In the genomic region with DNA sequence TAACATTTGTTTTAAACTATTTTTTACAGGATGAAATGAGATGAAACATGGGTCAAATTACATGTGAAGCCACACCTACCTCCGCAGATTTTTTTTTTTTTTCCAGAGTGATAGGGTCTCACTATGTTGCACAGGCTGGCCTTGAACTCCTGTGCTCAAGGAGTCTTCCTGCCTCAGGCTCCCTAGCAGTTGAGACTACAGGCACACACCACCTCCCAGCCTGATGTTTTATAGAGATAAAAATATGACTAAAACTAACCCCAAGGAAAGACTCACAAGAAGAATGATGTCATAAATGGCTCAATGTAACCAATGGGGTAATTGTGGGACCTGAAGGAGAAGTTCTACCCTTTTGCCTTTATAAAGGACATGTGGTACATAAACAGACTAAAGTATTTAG, we compare ENCODE assay signal across 25 cellular contexts. TPM values are rescaled to one million over a fixed set of nuclear protein-coding genes. Genes with fewer than 3 reads are reported as not detected.
"Had no signal": no experiment of that assay in that cellular context is flagged by ENCODE, and none has a peak within 500 bp of the region (broad histone marks: within the 10 kb centered on the region; RNA-seq: fewer than 3 reads in every experiment).

No MANE protein-coding gene starts in this region.

- H3K27me3 ChIP-seq: hepatocyte, ovary, right atrium auricular region, stomach, testis, thyroid gland, transverse colon, upper lobe of left lung, vagina had no signal

- H3K4me3 ChIP-seq: hepatocyte, lower lobe of right lung, mucosa of descending colon, ovary, right atrium auricular region, skin epidermis, stomach, testis, thyroid gland, transverse colon, upper lobe of left lung, vagina had no signal

- H3K79me2 ChIP-seq: hepatocyte had no signal

- H3K9me3 ChIP-seq: lower lobe of right lung, mucosa of descending colon, ovary, right atrium auricular region, stomach, testis, thyroid gland, transverse colon, upper lobe of left lung, vagina had no signal

- DNase-seq: kidney glomerular epithelial cell; left cardiac atrium; left ventricle myocardium superior; lower lobe of right lung; mammary epithelial cell; mesenchymal stem cell; mucosa of descending colon; naive thymus-derived CD4-positive, alpha-beta T cell; ovary; stimulated activated CD4-positive, alpha-beta T cell treated with anti-CD3 and anti-CD28 coated beads, Interleukin-12 subunit alpha, Interleukin-12 subunit beta, amount 100 ng/mL, for 4 hours; stimulated activated CD4-positive, alpha-beta T cell treated with anti-CD3 and anti-CD28 coated beads, Interleukin-15, amount 100 ng/mL, for 24 hours; stimulated activated CD4-positive, alpha-beta T cell treated with anti-CD3 and anti-CD28 coated beads, Interleukin-2, amount 100 ng/mL, for 24 hours; stimulated activated CD4-positive, alpha-beta T cell treated with anti-CD3 and anti-CD28 coated beads, Interleukin-4, amount 100 ng/mL, for 1 hour; stimulated activated naive B cell treated with anti-CD40 and anti-IgM and Interleukin-4, amounts not matched to agents 10 μg/mL and 1 μg/mL and 100 μg/mL, for 72 hours; stimulated activated naive CD8-positive, alpha-beta T cell treated with anti-CD3 and anti-CD28 coated beads, Interleukin-15, Interleukin-2, amounts not matched to agents 100 U/mL and 50 U/mL, for 24 hours; stomach; testis; thyroid gland; transverse colon; upper lobe of left lung had no signal

- H3K4me2 ChIP-seq: hepatocyte had no signal

- H3K27ac ChIP-seq: hepatocyte, lower lobe of right lung, ovary, right atrium auricular region, skin epidermis, stomach, testis, transverse colon, upper lobe of left lung, vagina had no signal

- H3K36me3 ChIP-seq: lower lobe of right lung, ovary, right atrium auricular region, stomach, thyroid gland, transverse colon, upper lobe of left lung, vagina had no signal

- H2AFZ ChIP-seq: hepatocyte had no signal

- H3K4me1 ChIP-seq: lower lobe of right lung, right atrium auricular region, stomach, upper lobe of left lung, vagina had no signal

RNA-seq across cellular contexts. Expression of a gene that starts 52.3 kb away (rescaled TPM):
- total RNA-seq: natural killer cell treated with Interleukin-12 subunit alpha and Interleukin-12 subunit beta and Interleukin-15 and Interleukin-18, amount 100 ng/mL, for 72 hours had no signal
